ENCODE assay signal across 9 cellular contexts in the genomic region with DNA sequence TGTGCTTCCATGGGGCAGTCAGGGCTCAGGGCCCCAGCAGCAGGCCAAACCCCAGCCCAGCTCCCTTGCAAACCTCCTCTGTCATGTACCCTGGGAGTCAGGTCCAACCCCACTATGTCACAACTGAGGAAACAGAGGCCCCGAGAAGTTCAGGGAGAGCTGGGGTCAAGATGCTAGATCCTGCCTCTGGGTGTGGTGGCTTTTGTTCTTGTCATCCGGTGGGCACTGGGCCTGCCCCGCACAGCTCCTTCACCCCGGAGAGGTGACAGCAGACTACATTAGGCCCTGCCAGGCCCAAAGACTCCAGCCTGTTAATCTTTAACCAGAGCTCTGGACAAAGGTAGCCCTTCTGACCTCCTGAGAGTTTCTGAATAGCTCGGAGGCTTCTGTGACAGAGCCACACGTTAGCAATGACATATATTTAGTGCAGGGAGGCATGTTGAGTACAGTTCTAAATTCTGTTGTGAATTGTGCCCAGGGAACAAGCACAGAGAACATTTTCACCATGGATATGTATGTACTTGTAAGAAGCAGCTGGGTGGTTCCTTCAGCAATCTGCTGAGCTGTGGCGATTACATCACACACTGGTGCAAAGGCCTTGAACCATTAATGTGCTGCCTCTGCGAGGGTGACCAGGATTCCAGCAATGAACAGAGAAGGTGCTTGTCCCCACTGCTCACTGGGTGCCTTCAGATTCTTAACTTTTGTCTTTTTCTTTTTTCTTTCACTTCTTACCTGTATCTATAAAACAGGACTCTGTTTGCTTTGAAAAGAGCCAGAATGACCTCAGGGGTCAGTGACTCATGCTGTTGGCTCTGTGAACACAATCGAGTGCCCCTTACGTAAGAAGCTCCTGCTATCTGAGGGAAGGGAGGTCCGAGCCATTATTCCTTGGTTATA.
DNase-seq lines count a peak whose midpoint lies in the region; ATAC-seq, FAIRE-seq and TF ChIP-seq lines count a peak whose summit lies in the region.
"Had no signal": no experiment of that assay in that cellular context is flagged by ENCODE, and none has a peak within 500 bp of the region (broad histone marks: within the 10 kb centered on the region; RNA-seq: fewer than 3 reads in every experiment).

No MANE protein-coding gene starts in this region.

- WGBS in A549 (ENCODE audit: missing lambda C conversion rate), result under 1% methylated on average over 11 of the region's 11 CpGs
- WGBS in psoas muscle, 3 donors, result 58 to 67% (median 63%) methylated on average over 11 of the region's 11 CpGs

- no peak overlapping the region for H3K4me3 Mint-ChIP-seq in activated T-helper 1 cell treated with anti-CD3 and anti-CD28 coated beads, Interleukin-12 subunit alpha, Interleukin-12 subunit beta, Interleukin-2, Interleukin-4 antibody, amounts not matched to agents 30 ng/mL and 10 ng/mL and 1 ng/mL, durations not matched to agents 14 hours and 24 hours and 36 hours
- H3K4me3 Mint-ChIP-seq: activated naive CD8-positive, alpha-beta T cell had no signal

- FAIRE-seq in A549 (lab: Jason Lieb, UNC), result peak; percentile 51

- peak; percentile 82 to 83 for ATAC-seq in A549
- peak; percentile 70 for ATAC-seq in GM21619 (IDR thresholded peaks at IDR 0.05; ENCODE audit: unreplicated experiment)
- peak; percentile 9 to 73 (median 42) for ATAC-seq in psoas muscle

- H3K36me3 Mint-ChIP-seq in activated T-helper 1 cell treated with anti-CD3 and anti-CD28 coated beads, Interleukin-12 subunit alpha, Interleukin-12 subunit beta, Interleukin-2, Interleukin-4 antibody, amounts not matched to agents 30 ng/mL and 10 ng/mL and 1 ng/mL, durations not matched to agents 14 hours and 24 hours and 36 hours (ENCODE audit: low read depth), result no peaks in the 10 kb centered on the region
- H3K36me3 Mint-ChIP-seq: activated naive CD8-positive, alpha-beta T cell had no signal

- H3K27ac Mint-ChIP-seq in activated T-helper 1 cell treated with anti-CD3 and anti-CD28 coated beads, Interleukin-12 subunit alpha, Interleukin-12 subunit beta, Interleukin-2, Interleukin-4 antibody, amounts not matched to agents 30 ng/mL and 10 ng/mL and 1 ng/mL, durations not matched to agents 14 hours and 24 hours and 36 hours, result no peak overlapping the region
- H3K27ac Mint-ChIP-seq: activated naive CD8-positive, alpha-beta T cell had no signal

- peaks cover 5% of the 10 kb centered on the region for H3K9me3 Mint-ChIP-seq in activated T-helper 1 cell treated with anti-CD3 and anti-CD28 coated beads, Interleukin-12 subunit alpha, Interleukin-12 subunit beta, Interleukin-2, Interleukin-4 antibody, amounts not matched to agents 30 ng/mL and 10 ng/mL and 1 ng/mL, durations not matched to agents 14 hours and 24 hours and 36 hours

- CTCF ChIA-PET in A549 (lab: Yijun Ruan, JAX), result interaction anchor here (0.7 to 1.7 kb wide), 11 partner anchors 9 to 389 kb away, joined by 3 to 8 read pairs (median 3); partner anchors contain the start of gene RHOU

- peaks cover 18% of the 10 kb centered on the region for H3K27me3 Mint-ChIP-seq in activated T-helper 1 cell treated with anti-CD3 and anti-CD28 coated beads, Interleukin-12 subunit alpha, Interleukin-12 subunit beta, Interleukin-2, Interleukin-4 antibody, amounts not matched to agents 30 ng/mL and 10 ng/mL and 1 ng/mL, durations not matched to agents 14 hours and 24 hours and 36 hours (ENCODE audit: insufficient read depth)
- H3K27me3 Mint-ChIP-seq: activated naive CD8-positive, alpha-beta T cell had no signal

- H3K27ac ChIP-seq in A549, result peak overlapping the region; percentile 91 to 94
- no peak overlapping the region for H3K27ac ChIP-seq in psoas muscle

- DNase-seq in A549 (ENCODE audit: low read depth in 1 of 2, low spot score in 1 of 2), result peak; percentile 88 to 96
- peak; percentile 82 for DNase-seq in OCI-M1 (lab: John Stamatoyannopoulos, UW)
- DNase-seq in fibroblast of gingiva (ENCODE audit: low read depth), result peak; percentile 30
- peak in 1 of 2 donors; percentile 34 for DNase-seq in psoas muscle
- DNase-seq in DMS79 treated with DMSO at 0.1 percent for 48 hours (lab: John Stamatoyannopoulos, UW), result no peak
- DNase-seq in 8988T, result no peak
- no peak for DNase-seq in activated T-helper 1 cell treated with anti-CD3 and anti-CD28 coated beads, Interleukin-12 subunit alpha, Interleukin-12 subunit beta, Interleukin-2, Interleukin-4 antibody, amounts not matched to agents 30 ng/mL and 10 ng/mL and 1 ng/mL, durations not matched to agents 14 hours and 24 hours and 36 hours (ENCODE audit: low spot score)

- H3K4me3 ChIP-seq in A549, result peak overlapping the region; percentile 20; the same call in 2 of the 3 replicates
- no peak overlapping the region for H3K4me3 ChIP-seq in psoas muscle

- TF ChIP-seq CTCF in A549 (IDR thresholded peaks at IDR 0.05) (no peak), psoas muscle (IDR thresholded peaks at IDR 0.05) (no peak)

- H3K27me3 ChIP-seq in psoas muscle (ENCODE audit: insufficient read depth in 3 of 3, low read length in 2 of 3), result peaks cover 0 to 4% (median 0%) of the 10 kb centered on the region in 3 donors

- H3K36me3 ChIP-seq in psoas muscle (ENCODE audit: insufficient read depth in 1 of 2, low read depth in 1 of 2), result no peaks in the 10 kb centered on the region

- TF ChIP-seq RAD21 in A549 (conservative IDR thresholded peaks at IDR 0.05 in 1 of 2, IDR thresholded peaks at IDR 0.05 in 1 of 2), result peak in 1 of 2 experiments; percentile 22; a peak in 2 of 5 replicates

- POLR2A ChIA-PET in A549 (lab: Yijun Ruan, JAX), result interaction anchor here (0.6 to 1.6 kb wide), 4 partner anchors 12 to 84 kb away, joined by 3 to 13 read pairs (median 3); no protein-coding TSS in a partner anchor

- H3K4me1 ChIP-seq in A549 (peaks cover 67% of the 10 kb centered on the region), psoas muscle (no peaks in the 10 kb centered on the region)

- peak; percentile 45 to 51; a peak in 2 of 5 replicates for TF ChIP-seq EP300 in A549 (IDR thresholded peaks at IDR 0.05)

- H3K4me1 Mint-ChIP-seq in activated T-helper 1 cell treated with anti-CD3 and anti-CD28 coated beads, Interleukin-12 subunit alpha, Interleukin-12 subunit beta, Interleukin-2, Interleukin-4 antibody, amounts not matched to agents 30 ng/mL and 10 ng/mL and 1 ng/mL, durations not matched to agents 14 hours and 24 hours and 36 hours (ENCODE audit: low read depth), result no peaks in the 10 kb centered on the region

- TF ChIP-seq POLR2A in A549 (IDR thresholded peaks at IDR 0.05; ENCODE audit: low read length), result no peak

- intact Hi-C loops in psoas muscle (cut with DNase I), result no loop called here
- intact Hi-C loops in activated T-helper 1 cell treated with anti-CD3 and anti-CD28 coated beads, Interleukin-12 subunit alpha, Interleukin-12 subunit beta, Interleukin-2, Interleukin-4 antibody, amounts not matched to agents 30 ng/mL and 10 ng/mL and 1 ng/mL, durations not matched to agents 14 hours and 24 hours and 36 hours (cut with micrococcal nuclease), result no loop called here

- H3K4me2 ChIP-seq in A549, result peak overlapping the region; percentile 86

- H3K9me3 ChIP-seq in A549 (peaks cover 6% of the 10 kb centered on the region), psoas muscle (no peaks in the 10 kb centered on the region)

TF ChIP-seq in A549, 52 proteins besides CTCF, POLR2A, EP300 and RAD21 (continues in another document):
- peak; percentile 80 to 95; a peak in 3 of 4 replicates for TF ChIP-seq CEBPB (IDR thresholded peaks at IDR 0.05)
- TF ChIP-seq RCOR1 (IDR thresholded peaks at IDR 0.05; ENCODE audit: low read depth, low read length), result no peak
- TF ChIP-seq, protein P1, sequence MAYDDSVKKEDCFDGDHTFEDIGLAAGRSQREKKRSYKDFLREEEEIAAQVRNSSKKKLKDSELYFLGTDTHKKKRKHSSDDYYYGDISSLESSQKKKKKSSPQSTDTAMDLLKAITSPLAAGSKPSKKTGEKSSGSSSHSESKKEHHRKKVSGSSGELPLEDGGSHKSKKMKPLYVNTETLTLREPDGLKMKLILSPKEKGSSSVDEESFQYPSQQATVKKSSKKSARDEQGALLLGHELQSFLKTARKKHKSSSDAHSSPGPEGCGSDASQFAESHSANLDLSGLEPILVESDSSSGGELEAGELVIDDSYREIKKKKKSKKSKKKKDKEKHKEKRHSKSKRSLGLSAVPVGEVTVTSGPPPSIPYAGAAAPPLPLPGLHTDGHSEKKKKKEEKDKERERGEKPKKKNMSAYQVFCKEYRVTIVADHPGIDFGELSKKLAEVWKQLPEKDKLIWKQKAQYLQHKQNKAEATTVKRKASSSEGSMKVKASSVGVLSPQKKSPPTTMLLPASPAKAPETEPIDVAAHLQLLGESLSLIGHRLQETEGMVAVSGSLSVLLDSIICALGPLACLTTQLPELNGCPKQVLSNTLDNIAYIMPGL (CRISPR knock-in tag; IDR thresholded peaks at IDR 0.05; ENCODE audit: borderline replicate concordance), result no peak
- TF ChIP-seq ZSCAN20 (CRISPR knock-in tag; IDR thresholded peaks at IDR 0.05), result no peak; the same call in 1 of the 2 replicates
- TF ChIP-seq MAFK (IDR thresholded peaks at IDR 0.05; ENCODE audit: partially characterized antibody), result peak; percentile 71
- no peak for TF ChIP-seq BHLHE40 (IDR thresholded peaks at IDR 0.05; ENCODE audit: low read depth, low read length)
- TF ChIP-seq RFX5 (IDR thresholded peaks at IDR 0.05), result no peak
- no peak for TF ChIP-seq RARB (CRISPR knock-in tag; IDR thresholded peaks at IDR 0.05)
- no peak for TF ChIP-seq MAZ (IDR thresholded peaks at IDR 0.05; ENCODE audit: borderline replicate concordance, low read depth, low read length)
- no peak for TF ChIP-seq SREBF2 (IDR thresholded peaks at IDR 0.05)
- peak; percentile 67; the same call in 1 of the 2 replicates for TF ChIP-seq HEYL (CRISPR knock-in tag; IDR thresholded peaks at IDR 0.05)
- no peak for TF ChIP-seq HOXB5 (CRISPR knock-in tag; IDR thresholded peaks at IDR 0.05)
- TF ChIP-seq SMC3 (IDR thresholded peaks at IDR 0.05), result no peak; the same call in 2 of the 3 replicates
- TF ChIP-seq RNF2 (IDR thresholded peaks at IDR 0.05; ENCODE audit: borderline replicate concordance, low read depth), result no peak

Comparison
In these comparisons a context has a peak if more than half of its experiments do, and no peak if none do; other contexts are left out.
1. DNase-seq: peak in A549 (2 of 2), OCI-M1 (single experiment) and fibroblast of gingiva (single experiment); none in DMS79 treated with DMSO at 0.1 percent for 48 hours (single experiment), 8988T (single experiment) and activated T-helper 1 cell treated with anti-CD3 and anti-CD28 coated beads, Interleukin-12 subunit alpha, Interleukin-12 subunit beta, Interleukin-2, Interleukin-4 antibody, amounts not matched to agents 30 ng/mL and 10 ng/mL and 1 ng/mL, durations not matched to agents 14 hours and 24 hours and 36 hours (single experiment).
2. Peak in every context shown above with its lines, with median percentiles within 50 percentile points of each other: ATAC-seq.